ENCODE assay signal across 15 cellular contexts in the genomic region with DNA sequence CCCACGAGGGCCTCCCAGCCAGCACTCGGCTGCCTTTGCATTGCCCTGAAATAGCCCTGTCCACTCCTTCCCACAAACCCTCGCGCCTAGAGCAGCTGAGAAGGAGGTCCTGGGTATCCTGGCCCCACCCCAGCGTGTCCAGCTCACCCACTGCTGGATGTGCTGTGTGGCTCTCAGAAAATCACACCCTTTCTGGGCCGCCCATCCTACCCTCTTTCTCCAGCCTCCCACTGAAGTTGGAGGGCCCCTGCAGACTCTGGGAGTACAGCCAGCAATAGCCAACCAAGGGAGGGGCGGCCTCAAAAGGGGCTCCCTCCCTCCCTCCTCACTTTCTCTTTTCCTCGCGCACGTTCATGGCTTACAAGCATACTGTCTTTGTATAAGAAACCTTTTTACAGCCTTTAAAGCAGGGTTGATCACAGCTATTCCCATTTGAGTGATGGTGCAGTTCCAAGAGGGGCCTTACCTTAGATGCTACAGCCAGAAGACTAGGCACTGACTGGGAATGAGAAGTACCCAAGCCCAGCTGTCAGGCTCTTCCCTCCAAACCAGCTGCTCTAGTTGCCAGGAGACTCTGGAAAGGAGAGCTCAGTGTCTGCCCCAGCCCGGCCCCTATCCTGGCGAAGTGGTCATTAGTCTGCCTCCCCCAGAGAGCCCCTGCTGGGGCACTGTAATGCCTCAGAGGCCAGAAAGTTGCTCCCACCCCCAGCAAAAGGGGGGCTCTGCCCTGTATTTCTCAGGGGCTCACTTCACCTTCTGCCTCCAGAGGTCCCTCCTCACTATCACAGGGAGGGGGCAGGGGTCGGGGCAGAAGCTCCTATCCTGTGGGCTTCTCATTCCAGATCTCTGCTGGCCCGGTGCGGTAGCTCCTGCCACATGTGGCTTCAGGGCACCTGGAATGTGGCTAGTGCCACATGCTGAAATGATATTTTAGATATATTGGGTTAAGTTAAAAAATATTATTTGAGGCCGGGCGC. TPM values are rescaled to one million over a fixed set of nuclear protein-coding genes. Genes with fewer than 3 reads are reported as not detected.
DNase-seq lines count a peak whose midpoint lies in the region; ATAC-seq, FAIRE-seq and TF ChIP-seq lines count a peak whose summit lies in the region.
"Had no signal": no experiment of that assay in that cellular context is flagged by ENCODE, and none has a peak within 500 bp of the region (broad histone marks: within the 10 kb centered on the region; RNA-seq: fewer than 3 reads in every experiment).

No MANE protein-coding gene starts in this region.

- no peaks in the 10 kb centered on the region for H3K79me2 ChIP-seq in fibroblast of lung (ENCODE audit: control insufficient read depth, insufficient read depth, low read length)

- POLR2A ChIA-PET in HEK293 (lab: Yijun Ruan, JAX) (no interaction called here), A673 (lab: Charles Lee; ENCODE audit: low non-redundant PET) (no interaction called here)

- 79 to 81% methylated on average over 17 of the region's 17 CpGs for WGBS in pancreas, 2 donors
- 62 to 73% (median 67%) methylated on average over 14 to 17 of the region's 17 CpGs for WGBS in stomach, 5 donors

- H4K20me1 ChIP-seq in fibroblast of lung (ENCODE audit: control insufficient read depth, extremely low read depth, insufficient read depth, low read length) = no peaks in the 10 kb centered on the region

- no peak for FAIRE-seq in pancreas (lab: Jason Lieb, UNC)

- H3K9me3 ChIP-seq in HEK293 (ENCODE audit: control insufficient read depth, insufficient read depth, low read depth, low read length) (no peaks in the 10 kb centered on the region), fibroblast of lung (ENCODE audit: control insufficient read depth, insufficient read depth, low read depth, low read length) (no peaks in the 10 kb centered on the region), pancreas (no peaks in the 10 kb centered on the region), A673 (ENCODE audit: low read depth, low read length, poor library complexity, severe bottlenecking) (no peaks in the 10 kb centered on the region), stomach (no peaks in the 10 kb centered on the region)
- H3K9me3 ChIP-seq: SK-N-SH had no signal

- peak in 3 of 4 donors; percentile 11 to 73 (median 62) for ATAC-seq in pancreas
- ATAC-seq in GM19324 (IDR thresholded peaks at IDR 0.05; ENCODE audit: low FRiP score, unreplicated experiment) = no peak

- TF ChIP-seq POLR2A in stomach (IDR thresholded peaks at IDR 0.05) = no peak

- H3K36me3 ChIP-seq in HEK293 (ENCODE audit: control insufficient read depth in 2 of 2, insufficient read depth in 1 of 2, low read length in 2 of 2) (no peaks in the 10 kb centered on the region), fibroblast of lung (ENCODE audit: control insufficient read depth, insufficient read depth, low read length) (no peaks in the 10 kb centered on the region), pancreas (no peaks in the 10 kb centered on the region), A673 (ENCODE audit: insufficient read depth, low read length, poor library complexity, severe bottlenecking) (no peaks in the 10 kb centered on the region), stomach (no peaks in the 10 kb centered on the region)

- TF ChIP-seq CTCF in HEK293 (tag by site-specific recombination; IDR thresholded peaks at IDR 0.05) = no peak
- no peak for TF ChIP-seq CTCF in fibroblast of lung (conservative IDR thresholded peaks at IDR 0.05 in 1 of 2, IDR thresholded peaks at IDR 0.05 in 1 of 2; ENCODE audit: low read depth in 1 of 2, low read length in 2 of 2)
- TF ChIP-seq CTCF in pancreas (IDR thresholded peaks at IDR 0.05) = no peak
- TF ChIP-seq CTCF in A673 (conservative IDR thresholded peaks at IDR 0.05; ENCODE audit: low read depth, low read length) = no peak
- no peak for TF ChIP-seq CTCF in stomach (IDR thresholded peaks at IDR 0.05)

- peak overlapping the region; percentile 59 for H3K4me2 ChIP-seq in fibroblast of lung (ENCODE audit: extremely low read depth, insufficient read depth, low read length)
- H3K4me2 ChIP-seq: SK-N-SH had no signal

- no peak for TF ChIP-seq EP300 in stomach (IDR thresholded peaks at IDR 0.05)

- no TSS peak for BruUV-seq in A673 (replicated peaks; lab: Mats Ljungman, UMichigan)

- H2AFZ ChIP-seq in fibroblast of lung (ENCODE audit: low read length) = peak overlapping the region; percentile 19

- H3K4me1 ChIP-seq in HEK293 (ENCODE audit: control insufficient read depth, insufficient read depth, low read length) (no peaks in the 10 kb centered on the region), fibroblast of lung (ENCODE audit: control insufficient read depth, extremely low read depth, insufficient read depth, low read length) (peaks cover 4% of the 10 kb centered on the region), pancreas (peaks cover 7 to 16% (median 8%) of the 10 kb centered on the region in 3 donors), A673 (ENCODE audit: insufficient read depth, low read length, poor library complexity, severe bottlenecking) (no peaks in the 10 kb centered on the region), stomach (peaks cover 0 to 16% (median 6%) of the 10 kb centered on the region in 4 donors)

- intact Hi-C loops in pancreas (cut with DNase I) = no loop called here
- intact Hi-C loops in A673 (cut with micrococcal nuclease; ENCODE audit: unreplicated experiment) = loop anchor here (2.0 kb wide), 1 partner anchor 67 kb away; the partner anchor contains the start of gene KIF18B
- intact Hi-C loops in stomach (cut with DNase I; ENCODE audit: low total_unique reads) = no loop called here

- H3K27ac ChIP-seq in HEK293 (ENCODE audit: extremely low read depth, low read depth, low read length) (no peak overlapping the region), fibroblast of lung (ENCODE audit: insufficient read depth, low read length) (no peak overlapping the region), pancreas (no peak overlapping the region), A673 (ENCODE audit: low read depth, low read length, poor library complexity, severe bottlenecking) (no peak overlapping the region), stomach (peak overlapping the region in 2 of 5 donors; percentile 7 to 30)

- H3K9ac ChIP-seq in fibroblast of lung (ENCODE audit: insufficient read depth, low read length) = no peak overlapping the region
- H3K9ac ChIP-seq: SK-N-SH had no signal

- H3K4me3 ChIP-seq in HEK293 (ENCODE audit: low read depth, low read length) = no peak overlapping the region
- no peak overlapping the region for H3K4me3 ChIP-seq in fibroblast of lung (replicated peaks in 1 of 4; ENCODE audit: control extremely low read depth in 1 of 4, insufficient read depth in 1 of 4, low read depth in 3 of 4, low read length in 4 of 4)
- H3K4me3 ChIP-seq in pancreas = no peak overlapping the region
- no peak overlapping the region for H3K4me3 ChIP-seq in A673 (ENCODE audit: low read depth, low read length, poor library complexity, severe bottlenecking)
- H3K4me3 ChIP-seq in stomach = no peak overlapping the region

- DNase-seq in NCI-H446 treated with DMSO at 0.1 percent for 48 hours (lab: John Stamatoyannopoulos, UW) (peak; percentile 88), fibroblast of lung (ENCODE audit: low read depth in 2 of 2) (peak in 1 of 2 donors; percentile 52), pancreas (no peak), A673 (ENCODE audit: low spot score) (no peak), stomach (no peak), NCI-H2107 (lab: John Stamatoyannopoulos, UW) (no peak)
- DNase-seq: activated CD4-positive, alpha-beta T cell treated with anti-CD3 and anti-CD28 coated beads for 48 hours; activated naive CD4-positive, alpha-beta T cell treated with anti-CD3 and anti-CD28 coated beads for 36 hours; naive B cell; NCI-H2029 treated with DMSO at 0.1 percent for 48 hours; SK-N-SH; stimulated activated naive CD4-positive, alpha-beta T cell treated with Interleukin-2 at 50 U/mL for 16 hours had no signal

- H3K27me3 ChIP-seq in fibroblast of lung (ENCODE audit: control insufficient read depth, insufficient read depth, low read length) (no peaks in the 10 kb centered on the region), pancreas (no peaks in the 10 kb centered on the region), A673 (replicated peaks; ENCODE audit: insufficient read depth, low read depth, low read length, poor library complexity) (no peaks in the 10 kb centered on the region), stomach (peaks cover 0 to 15% (median 0%) of the 10 kb centered on the region in 3 donors)

- CTCF ChIA-PET in HEK293 (lab: Yijun Ruan, JAX) = interaction anchor here (0.7 to 2.9 kb wide), 7 partner anchors 9 to 122 kb away, joined by 3 to 15 read pairs (median 6); partner anchors contain the start of gene ACBD4
- CTCF ChIA-PET in A673 (lab: Charles Lee) = no interaction called here

TF ChIP-seq in HEK293, 187 proteins besides CTCF, POLR2A, EP300 and RAD21 (continues in another document):
- TF ChIP-seq ZNF580 (tag by site-specific recombination; IDR thresholded peaks at IDR 0.05) = peak; percentile 72; the same call in 1 of the 2 replicates

RNA-seq across cellular contexts. Expression of gene DCAKD, which starts 38.1 kb away (rescaled TPM):
- 39.8 and 41.5 TPM in 2 replicates for total RNA-seq in fibroblast of lung
- 21.8 TPM in 2 replicates for polyA plus RNA-seq in fibroblast of lung
- 26.3 and 28.3 TPM in 2 replicates for polyA plus RNA-seq in fibroblast of lung (2012)
- polyA minus RNA-seq in fibroblast of lung (ENCODE audit: low replicate concordance) = 85.1 and 89.3 TPM in 2 replicates
- total RNA-seq in pancreas = 10 to 100 TPM in 5 of 6 donors, 1 to 10 TPM in 1; 9.3 to 19.2 (median 12.1) TPM
- 10 to 100 TPM in 1 of 2 donors, 1 to 10 TPM in 1; 9.8 to 14.1 TPM for polyA plus RNA-seq in pancreas
- total RNA-seq in A673 (2021) = 19.1 and 21.8 TPM in 2 replicates
- total RNA-seq in stomach = 10 to 100 TPM in 3 of 5 donors, 1 to 10 TPM in 2; 2.3 to 22.9 (median 14.9) TPM
- 10 to 100 TPM in 2 of 3 donors, 1 to 10 TPM in 1; 9.5 to 17.2 (median 11.5) TPM for polyA plus RNA-seq in stomach

RNA-seq across cellular contexts. Expression of gene C1QL1, which starts 45.2 kb away (rescaled TPM):
- total RNA-seq in fibroblast of lung = 1.3 and 1.8 TPM in 2 replicates
- 0.53 and 1.0 TPM in 2 replicates for polyA plus RNA-seq in fibroblast of lung
- 0.83 and 2.4 TPM in 2 replicates for polyA plus RNA-seq in fibroblast of lung (2012)
- polyA minus RNA-seq in fibroblast of lung (ENCODE audit: low replicate concordance) = 0.19 and 0.79 TPM in 2 replicates
- total RNA-seq in pancreas = 1 to 10 TPM in 5 of 6 donors, under 1 TPM in 1; 0.92 to 4.3 (median 2.7) TPM
- 10 to 100 TPM; 17.0 to 29.3 TPM for polyA plus RNA-seq in pancreas
- total RNA-seq in A673 (2021) = 8.6 and 10.8 TPM in 2 replicates
- 10 to 100 TPM in 2 of 5 donors, 1 to 10 TPM in 2, not detected in 1; 2.2 to 16.3 (median 8.1) TPM for total RNA-seq in stomach
- polyA plus RNA-seq in stomach = 1 to 10 TPM; 2.9 to 8.6 (median 5.2) TPM
- polyA plus RNA-seq: CD14-positive monocyte had no signal

RNA-seq across cellular contexts. Expression of gene NMT1, which starts 47.8 kb away (rescaled TPM):
- total RNA-seq in fibroblast of lung = 73.2 and 124 TPM in 2 replicates
- polyA plus RNA-seq in fibroblast of lung = 46.2 and 57.1 TPM in 2 replicates
- 104 and 130 TPM in 2 replicates for polyA plus RNA-seq in fibroblast of lung (2012)
- 67.8 and 173 TPM in 2 replicates for polyA minus RNA-seq in fibroblast of lung (ENCODE audit: low replicate concordance)
- total RNA-seq in pancreas = 10 to 100 TPM; 31.7 to 66.5 (median 43.6) TPM
- polyA plus RNA-seq in pancreas = 10 to 100 TPM; 27.0 to 37.9 TPM
- 108 and 118 TPM in 2 replicates for total RNA-seq in A673 (2021)
- total RNA-seq in stomach = 100 to 1,000 TPM in 2 of 5 donors, 10 to 100 TPM in 3; 30.1 to 229 (median 74.0) TPM
- polyA plus RNA-seq in stomach = 100 to 1,000 TPM in 1 of 3 donors, 10 to 100 TPM in 2; 23.3 to 230 (median 49.7) TPM
